9 cellular contexts compared by ENCODE assay signal in the genomic region with DNA sequence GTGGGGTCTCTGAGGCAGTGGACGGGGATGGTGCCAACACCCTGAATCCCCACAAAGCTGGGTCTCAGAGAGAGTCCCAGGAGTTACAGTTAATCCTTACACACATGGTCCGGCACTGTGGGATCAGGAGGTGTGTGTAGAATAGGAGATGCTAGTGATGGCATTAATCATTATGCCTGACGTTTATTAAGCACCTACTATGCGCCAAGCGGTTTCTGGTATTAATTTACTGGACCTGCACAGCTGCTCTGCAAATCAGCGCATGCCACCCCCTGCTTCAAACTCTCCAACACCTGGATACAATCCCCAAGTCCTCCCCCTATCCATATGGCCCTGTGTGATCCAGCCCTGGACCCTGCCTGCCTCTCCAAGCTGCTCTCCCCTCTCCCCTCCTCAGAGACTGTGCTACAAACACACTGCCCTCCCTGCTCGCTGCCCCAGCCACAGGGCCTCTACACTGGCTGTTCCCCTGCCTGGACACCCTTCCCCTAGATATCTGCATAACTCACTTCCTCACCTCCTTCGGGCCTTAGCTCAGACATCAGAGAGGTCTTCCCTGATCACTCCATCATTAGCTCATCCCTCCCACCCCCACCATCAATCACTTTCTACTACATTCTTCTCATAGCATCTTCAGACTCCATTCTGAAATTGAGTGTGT.
DNase-seq lines count a peak whose midpoint lies in the region; ATAC-seq and TF ChIP-seq lines count a peak whose summit lies in the region.
"Had no signal": no experiment of that assay in that cellular context is flagged by ENCODE, and none has a peak within 500 bp of the region (broad histone marks: within the 10 kb centered on the region; RNA-seq: fewer than 3 reads in every experiment).

No MANE protein-coding gene starts in this region.

- intact Hi-C loops in adrenal gland (cut with DNase I) = no loop called here

- peaks cover 0 to 47% (median 2%) of the 10 kb centered on the region in 3 donors for H3K36me3 Mint-ChIP-seq in naive thymus-derived CD8-positive, alpha-beta T cell

- H3K9me3 ChIP-seq in adrenal gland (replicated peaks in 1 of 3) (no peaks in the 10 kb centered on the region), liver (ENCODE audit: control insufficient read depth in 4 of 4, low read length in 3 of 4) (no peaks in the 10 kb centered on the region), stomach smooth muscle (ENCODE audit: control insufficient read depth in 2 of 2, low read length in 2 of 2) (no peaks in the 10 kb centered on the region)

- H3K9ac ChIP-seq in liver (ENCODE audit: low read depth in 1 of 2, low read length in 2 of 2) = peak overlapping the region in 1 of 2 donors; percentile 17
- peak overlapping the region; percentile 56 to 58 for H3K9ac ChIP-seq in stomach smooth muscle (ENCODE audit: low read length in 2 of 2)

- H3K9me3 Mint-ChIP-seq in naive thymus-derived CD8-positive, alpha-beta T cell = no peaks in the 10 kb centered on the region

- TF ChIP-seq POLR2A in adrenal gland (IDR thresholded peaks at IDR 0.05) = no peak

- peak overlapping the region; percentile 51 for H3K27ac ChIP-seq in HL-60 (replicated peaks)
- H3K27ac ChIP-seq in adrenal gland = peak overlapping the region; percentile 83 to 99 (median 93)
- peak overlapping the region; percentile 44 to 49 for H3K27ac ChIP-seq in liver (ENCODE audit: low read depth in 1 of 2, low read length in 2 of 2)
- peak overlapping the region; percentile 92 for H3K27ac ChIP-seq in stomach smooth muscle (ENCODE audit: low read length)

- H3K27ac Mint-ChIP-seq in naive thymus-derived CD8-positive, alpha-beta T cell = peak overlapping the region in 2 of 10 donors; percentile 21 to 80

- H3K27me3 ChIP-seq in HL-60 (ENCODE audit: insufficient read depth, poor library complexity, severe bottlenecking) (no peaks in the 10 kb centered on the region), adrenal gland (no peaks in the 10 kb centered on the region), liver (ENCODE audit: control insufficient read depth in 4 of 4, insufficient read depth in 4 of 4, low read length in 3 of 4) (no peaks in the 10 kb centered on the region), stomach smooth muscle (ENCODE audit: control insufficient read depth in 1 of 2, insufficient read depth in 2 of 2, low read length in 2 of 2) (no peaks in the 10 kb centered on the region)

- POLR2A ChIA-PET in naive thymus-derived CD8-positive, alpha-beta T cell (lab: Charles Lee) = no interaction called here

- TF ChIP-seq CTCF in HL-60 (IDR thresholded peaks at IDR 0.05; ENCODE audit: insufficient read depth, low read length) (no peak), adrenal gland (IDR thresholded peaks at IDR 0.05) (no peak), liver (IDR thresholded peaks at IDR 0.05; ENCODE audit: low read depth, low read length, missing input control) (no peak)

- 42 to 49% (median 45%) methylated on average over 5 to 8 of the region's 8 CpGs for WGBS in adrenal gland, 4 donors
- WGBS in liver = 63% methylated on average over 8 of the region's 8 CpGs

- DNase-seq in HL-60 (ENCODE audit: low read depth in 1 of 2, low spot score in 1 of 2) = peak in 1 of 2 experiments; percentile 19
- DNase-seq in adrenal gland = no peak
- DNase-seq in naive thymus-derived CD8-positive, alpha-beta T cell = no peak
- DNase-seq in ecto neural progenitor cell (ENCODE audit: low spot score) = no peak
- no peak for DNase-seq in central memory CD4-positive, alpha-beta T cell
- no peak for DNase-seq in stimulated activated naive CD4-positive, alpha-beta T cell (lab: John Stamatoyannopoulos, UW)
- DNase-seq: activated naive CD4-positive, alpha-beta T cell treated with anti-CD3 and anti-CD28 coated beads, Interleukin-2, amount 50 U/mL, for 16 hours had no signal

- no peak overlapping the region for H3K4me3 Mint-ChIP-seq in naive thymus-derived CD8-positive, alpha-beta T cell

- peaks cover 34 to 60% of the 10 kb centered on the region in 2 donors for H3K4me1 ChIP-seq in adrenal gland (replicated peaks in 1 of 2)
- H3K4me1 ChIP-seq in liver (ENCODE audit: control insufficient read depth in 4 of 4, insufficient read depth in 4 of 4, low read length in 3 of 4) = peaks cover 8 to 24% (median 22%) of the 10 kb centered on the region in 4 donors
- peaks cover 53% of the 10 kb centered on the region for H3K4me1 ChIP-seq in stomach smooth muscle (ENCODE audit: control insufficient read depth, insufficient read depth, low read length)

- peaks cover 5 to 14% (median 6%) of the 10 kb centered on the region in 4 donors for H3K4me1 Mint-ChIP-seq in naive thymus-derived CD8-positive, alpha-beta T cell

- H3K36me3 ChIP-seq in adrenal gland (replicated peaks in 1 of 2) (peaks cover 0 to 76% of the 10 kb centered on the region in 2 donors), liver (ENCODE audit: control insufficient read depth in 4 of 4, insufficient read depth in 3 of 4, low read depth in 1 of 4, low read length in 3 of 4) (peaks cover 0 to 39% (median 12%) of the 10 kb centered on the region in 4 donors), stomach smooth muscle (ENCODE audit: control insufficient read depth in 2 of 2, insufficient read depth in 2 of 2, low read length in 2 of 2) (peaks cover 33 to 41% of the 10 kb centered on the region in 2 donors)

- no peaks in the 10 kb centered on the region for H3K27me3 Mint-ChIP-seq in naive thymus-derived CD8-positive, alpha-beta T cell

- H3K4me3 ChIP-seq in HL-60 (replicated peaks; ENCODE audit: insufficient read depth, low read length) = no peak overlapping the region
- H3K4me3 ChIP-seq in adrenal gland = no peak overlapping the region
- no peak overlapping the region for H3K4me3 ChIP-seq in liver (ENCODE audit: low read depth in 1 of 3, low read length in 3 of 3)
- H3K4me3 ChIP-seq in stomach smooth muscle (ENCODE audit: low read length in 2 of 2) = peak overlapping the region in 1 of 2 donors; percentile 49

- no peak for TF ChIP-seq RAD21 in liver (IDR thresholded peaks at IDR 0.05)

- no peak for ATAC-seq in naive thymus-derived CD8-positive, alpha-beta T cell

TF ChIP-seq in liver, 16 proteins besides CTCF, POLR2A, EP300 and RAD21:
- TF ChIP-seq HNF4A (conservative IDR thresholded peaks at IDR 0.05) (no peak), YY1 (IDR thresholded peaks at IDR 0.05) (no peak), GABPA (IDR thresholded peaks at IDR 0.05 in 1 of 2, conservative IDR thresholded peaks at IDR 0.05 in 1 of 2) (no peak), NR2F2 (IDR thresholded peaks at IDR 0.05) (no peak), ATF3 (IDR thresholded peaks at IDR 0.05) (no peak), HNF4G (IDR thresholded peaks at IDR 0.05) (no peak), EGR1 (IDR thresholded peaks at IDR 0.05; ENCODE audit: low read depth in 2 of 2) (no peak), MAX (IDR thresholded peaks at IDR 0.05) (no peak), RXRA (IDR thresholded peaks at IDR 0.05) (no peak), REST (IDR thresholded peaks at IDR 0.05) (no peak), FOXA2 (IDR thresholded peaks at IDR 0.05) (no peak), FOXA1 (IDR thresholded peaks at IDR 0.05) (no peak), JUND (IDR thresholded peaks at IDR 0.05) (no peak), TAF1 (conservative IDR thresholded peaks at IDR 0.05) (no peak), SP1 (IDR thresholded peaks at IDR 0.05) (no peak)
- TF ChIP-seq, protein P1, sequence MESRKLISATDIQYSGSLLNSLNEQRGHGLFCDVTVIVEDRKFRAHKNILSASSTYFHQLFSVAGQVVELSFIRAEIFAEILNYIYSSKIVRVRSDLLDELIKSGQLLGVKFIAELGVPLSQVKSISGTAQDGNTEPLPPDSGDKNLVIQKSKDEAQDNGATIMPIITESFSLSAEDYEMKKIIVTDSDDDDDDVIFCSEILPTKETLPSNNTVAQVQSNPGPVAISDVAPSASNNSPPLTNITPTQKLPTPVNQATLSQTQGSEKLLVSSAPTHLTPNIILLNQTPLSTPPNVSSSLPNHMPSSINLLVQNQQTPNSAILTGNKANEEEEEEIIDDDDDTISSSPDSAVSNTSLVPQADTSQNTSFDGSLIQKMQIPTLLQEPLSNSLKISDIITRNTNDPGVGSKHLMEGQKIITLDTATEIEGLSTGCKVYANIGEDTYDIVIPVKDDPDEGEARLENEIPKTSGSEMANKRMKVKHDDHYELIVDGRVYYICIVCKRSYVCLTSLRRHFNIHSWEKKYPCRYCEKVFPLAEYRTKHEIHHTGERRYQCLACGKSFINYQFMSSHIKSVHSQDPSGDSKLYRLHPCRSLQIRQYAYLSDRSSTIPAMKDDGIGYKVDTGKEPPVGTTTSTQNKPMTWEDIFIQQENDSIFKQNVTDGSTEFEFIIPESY (IDR thresholded peaks at IDR 0.05) = no peak
